In the genomic region with DNA sequence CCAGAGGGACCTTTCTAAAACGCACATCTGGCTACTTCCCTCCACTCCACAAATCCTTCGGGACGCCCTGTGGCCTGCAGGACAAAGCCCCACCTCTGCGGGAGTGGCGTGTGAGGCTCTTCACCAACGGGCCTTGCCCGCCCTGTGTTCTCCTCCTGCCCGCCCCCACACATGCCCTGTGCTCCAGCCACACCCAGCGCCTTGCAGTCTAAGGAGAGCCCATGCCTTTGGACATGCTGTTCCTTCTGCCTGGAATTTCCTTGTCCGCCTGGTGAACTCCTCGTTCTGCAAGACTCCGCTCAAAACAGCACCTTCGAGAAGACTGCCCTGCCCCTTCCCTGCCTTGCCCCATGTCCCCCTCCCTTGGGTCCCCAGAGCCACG, we compare ENCODE assay signal across 9 cellular contexts. TPM values are rescaled to one million over a fixed set of nuclear protein-coding genes. Genes with fewer than 3 reads are reported as not detected.
DNase-seq lines count a peak whose midpoint lies in the region; ATAC-seq, FAIRE-seq and TF ChIP-seq lines count a peak whose summit lies in the region.
"Had no signal": no experiment of that assay in that cellular context is flagged by ENCODE, and none has a peak within 500 bp of the region (broad histone marks: within the 10 kb centered on the region; RNA-seq: fewer than 3 reads in every experiment).

No MANE protein-coding gene starts in this region.

- no peak overlapping the region for H2AFZ ChIP-seq in mammary epithelial cell (ENCODE audit: low read depth, low read length)
- no peak overlapping the region for H2AFZ ChIP-seq in Karpas-422 (ENCODE audit: low read length)

- H3K27ac ChIP-seq in mammary epithelial cell (ENCODE audit: insufficient read depth, low read depth, low read length) (peak overlapping the region; percentile 15), Karpas-422 (ENCODE audit: low read length) (no peak overlapping the region)

- peaks cover 92% of the 10 kb centered on the region for H3K79me2 ChIP-seq in mammary epithelial cell (ENCODE audit: insufficient read depth, low read length)
- H3K79me2 ChIP-seq in Karpas-422 (ENCODE audit: low read length): peaks cover 6% of the 10 kb centered on the region; the same call in 1 of the 2 replicates

- peak overlapping the region; percentile 16 to 44 for H3K27ac Mint-ChIP-seq in natural killer cell treated with Interleukin-12 subunit alpha and Interleukin-12 subunit beta and Interleukin-15 and Interleukin-18, amount 100 ng/mL, for 72 hours
- H3K27ac Mint-ChIP-seq in activated T-helper 1 cell treated with anti-CD3 and anti-CD28 coated beads, Interleukin-12 subunit alpha, Interleukin-12 subunit beta, Interleukin-2, Interleukin-4 antibody, amounts not matched to agents 30 ng/mL and 10 ng/mL and 1 ng/mL, durations not matched to agents 14 hours and 24 hours and 36 hours: no peak overlapping the region
- H3K27ac Mint-ChIP-seq: activated CD4-positive, alpha-beta T cell treated with anti-CD3 and anti-CD28 coated beads, Interleukin-2, amount 10 ng/mL, durations not matched to agents 7 days and 5 days had no signal

- no peaks in the 10 kb centered on the region for H3K27me3 Mint-ChIP-seq in natural killer cell treated with Interleukin-12 subunit alpha and Interleukin-12 subunit beta and Interleukin-15 and Interleukin-18, amount 100 ng/mL, for 72 hours
- H3K27me3 Mint-ChIP-seq in activated T-helper 1 cell treated with anti-CD3 and anti-CD28 coated beads, Interleukin-12 subunit alpha, Interleukin-12 subunit beta, Interleukin-2, Interleukin-4 antibody, amounts not matched to agents 30 ng/mL and 10 ng/mL and 1 ng/mL, durations not matched to agents 14 hours and 24 hours and 36 hours (ENCODE audit: insufficient read depth): no peaks in the 10 kb centered on the region
- H3K27me3 Mint-ChIP-seq: activated CD4-positive, alpha-beta T cell treated with anti-CD3 and anti-CD28 coated beads, Interleukin-2, amount 10 ng/mL, durations not matched to agents 7 days and 5 days had no signal

- in situ Hi-C loops in mammary epithelial cell (cut with MboI; ENCODE audit: low sequenced_read_pairs in 2 of 2): loop anchor here in 1 of 2 donors (10.0 kb wide), 1 partner anchor 65 kb away; the partner anchor contains the start of gene ZG16B

- H3K4me3 Mint-ChIP-seq in natural killer cell treated with Interleukin-12 subunit alpha and Interleukin-12 subunit beta and Interleukin-15 and Interleukin-18, amount 100 ng/mL, for 72 hours: no peak overlapping the region
- no peak overlapping the region for H3K4me3 Mint-ChIP-seq in activated T-helper 1 cell treated with anti-CD3 and anti-CD28 coated beads, Interleukin-12 subunit alpha, Interleukin-12 subunit beta, Interleukin-2, Interleukin-4 antibody, amounts not matched to agents 30 ng/mL and 10 ng/mL and 1 ng/mL, durations not matched to agents 14 hours and 24 hours and 36 hours
- H3K4me3 Mint-ChIP-seq: activated CD4-positive, alpha-beta T cell treated with anti-CD3 and anti-CD28 coated beads, Interleukin-2, amount 10 ng/mL, durations not matched to agents 7 days and 5 days had no signal

- DNase-seq in mammary epithelial cell: peak; percentile 74
- no peak for DNase-seq in natural killer cell treated with Interleukin-12 subunit alpha and Interleukin-12 subunit beta and Interleukin-15 and Interleukin-18, amount 100 ng/mL, for 72 hours (ENCODE audit: low spot score)
- no peak for DNase-seq in Ammon's horn (ENCODE audit: low spot score)
- no peak for DNase-seq in Karpas-422
- DNase-seq in activated T-helper 1 cell treated with anti-CD3 and anti-CD28 coated beads, Interleukin-12 subunit alpha, Interleukin-12 subunit beta, Interleukin-2, Interleukin-4 antibody, amounts not matched to agents 30 ng/mL and 10 ng/mL and 1 ng/mL, durations not matched to agents 14 hours and 24 hours and 36 hours (ENCODE audit: low spot score): no peak
- DNase-seq: activated CD4-positive, alpha-beta T cell treated with anti-CD3 and anti-CD28 coated beads, Interleukin-2, amount 10 ng/mL, durations not matched to agents 7 days and 5 days; effector memory CD4-positive, alpha-beta T cell had no signal

- H4K20me1 ChIP-seq in mammary epithelial cell (ENCODE audit: insufficient read depth, low read length): no peaks in the 10 kb centered on the region
- peaks cover 44% of the 10 kb centered on the region for H4K20me1 ChIP-seq in Karpas-422 (ENCODE audit: insufficient read depth, low read depth, low read length)

- no peaks in the 10 kb centered on the region for H3K9me3 Mint-ChIP-seq in natural killer cell treated with Interleukin-12 subunit alpha and Interleukin-12 subunit beta and Interleukin-15 and Interleukin-18, amount 100 ng/mL, for 72 hours
- no peaks in the 10 kb centered on the region for H3K9me3 Mint-ChIP-seq in activated T-helper 1 cell treated with anti-CD3 and anti-CD28 coated beads, Interleukin-12 subunit alpha, Interleukin-12 subunit beta, Interleukin-2, Interleukin-4 antibody, amounts not matched to agents 30 ng/mL and 10 ng/mL and 1 ng/mL, durations not matched to agents 14 hours and 24 hours and 36 hours
- H3K9me3 Mint-ChIP-seq: activated CD4-positive, alpha-beta T cell treated with anti-CD3 and anti-CD28 coated beads, Interleukin-2, amount 10 ng/mL, durations not matched to agents 7 days and 5 days had no signal

- dilution Hi-C loops in mammary epithelial cell (cut with HindIII; ENCODE audit: low sequenced_read_pairs): loop anchor here (5.0 kb wide), 2 partner anchors 113 to 143 kb away; partner anchors contain the start of genes FLYWCH1 and FLYWCH2

- BruUV-seq in mammary epithelial cell (replicated peaks; lab: Mats Ljungman, UMichigan): no TSS peak

- H3K9ac ChIP-seq in mammary epithelial cell (ENCODE audit: insufficient read depth, low read length) (no peak overlapping the region), Karpas-422 (ENCODE audit: low read length) (no peak overlapping the region)

- H3K4me1 Mint-ChIP-seq in natural killer cell treated with Interleukin-12 subunit alpha and Interleukin-12 subunit beta and Interleukin-15 and Interleukin-18, amount 100 ng/mL, for 72 hours (ENCODE audit: low read depth in 2 of 2): peaks cover 26 to 45% of the 10 kb centered on the region in 2 donors
- H3K4me1 Mint-ChIP-seq in activated T-helper 1 cell treated with anti-CD3 and anti-CD28 coated beads, Interleukin-12 subunit alpha, Interleukin-12 subunit beta, Interleukin-2, Interleukin-4 antibody, amounts not matched to agents 30 ng/mL and 10 ng/mL and 1 ng/mL, durations not matched to agents 14 hours and 24 hours and 36 hours (ENCODE audit: low read depth): peaks cover 5% of the 10 kb centered on the region

- CTCF ChIA-PET in mammary epithelial cell (lab: Charles Lee; ENCODE audit: low non-redundant PET): no interaction called here

- 29% methylated on average over 11 of the region's 14 CpGs for WGBS in mammary epithelial cell (ENCODE audit: low coverage, missing lambda C conversion rate)

- peaks cover 20% of the 10 kb centered on the region for H3K36me3 Mint-ChIP-seq in natural killer cell treated with Interleukin-12 subunit alpha and Interleukin-12 subunit beta and Interleukin-15 and Interleukin-18, amount 100 ng/mL, for 72 hours
- peaks cover 67% of the 10 kb centered on the region for H3K36me3 Mint-ChIP-seq in activated T-helper 1 cell treated with anti-CD3 and anti-CD28 coated beads, Interleukin-12 subunit alpha, Interleukin-12 subunit beta, Interleukin-2, Interleukin-4 antibody, amounts not matched to agents 30 ng/mL and 10 ng/mL and 1 ng/mL, durations not matched to agents 14 hours and 24 hours and 36 hours (ENCODE audit: low read depth)

- intact Hi-C loops in mammary epithelial cell (cut with micrococcal nuclease): no loop called here
- intact Hi-C loops in activated T-helper 1 cell treated with anti-CD3 and anti-CD28 coated beads, Interleukin-12 subunit alpha, Interleukin-12 subunit beta, Interleukin-2, Interleukin-4 antibody, amounts not matched to agents 30 ng/mL and 10 ng/mL and 1 ng/mL, durations not matched to agents 14 hours and 24 hours and 36 hours (cut with micrococcal nuclease): no loop called here

- H3K9me3 ChIP-seq in mammary epithelial cell (replicated peaks; ENCODE audit: insufficient read depth, low read length) (no peaks in the 10 kb centered on the region), Karpas-422 (ENCODE audit: low read length) (no peaks in the 10 kb centered on the region)

- H3K4me2 ChIP-seq in mammary epithelial cell (ENCODE audit: insufficient read depth, low read depth, low read length) (peak overlapping the region; percentile 48), Karpas-422 (ENCODE audit: low read depth, low read length, poor library complexity, severe bottlenecking) (no peak overlapping the region)

- H3K27me3 ChIP-seq in mammary epithelial cell (ENCODE audit: insufficient read depth, low read length): no peaks in the 10 kb centered on the region
- H3K27me3 ChIP-seq in Karpas-422 (ENCODE audit: low read length): no peaks in the 10 kb centered on the region

- TF ChIP-seq CTCF in mammary epithelial cell (conservative IDR thresholded peaks at IDR 0.05 in 1 of 2, IDR thresholded peaks at IDR 0.05 in 1 of 2; ENCODE audit: extremely low read depth in 1 of 2, insufficient read depth in 1 of 2, low read depth in 1 of 2, low read length in 2 of 2): no peak

- peak; percentile 68 for FAIRE-seq in G401.6 (lab: Jason Lieb, UNC)

- H3K9me2 ChIP-seq in Karpas-422 (replicated peaks; ENCODE audit: insufficient read depth, low read length): no peaks in the 10 kb centered on the region

- ATAC-seq in natural killer cell treated with Interleukin-12 subunit alpha and Interleukin-12 subunit beta and Interleukin-15 and Interleukin-18, amount 100 ng/mL, for 72 hours: no peak

- peaks cover 42% of the 10 kb centered on the region for H3K36me3 ChIP-seq in mammary epithelial cell (ENCODE audit: insufficient read depth, low read length)
- H3K36me3 ChIP-seq in Karpas-422 (ENCODE audit: insufficient read depth, low read length): peaks cover 48% of the 10 kb centered on the region; the same call in 1 of the 2 replicates

- H3K4me3 ChIP-seq in mammary epithelial cell (replicated peaks in 1 of 3; ENCODE audit: insufficient read depth in 1 of 3, low read depth in 2 of 3, low read length in 3 of 3): no peak overlapping the region
- H3K4me3 ChIP-seq in Karpas-422 (ENCODE audit: low read length): no peak overlapping the region

- H3K4me1 ChIP-seq in mammary epithelial cell (ENCODE audit: insufficient read depth, low read length) (peaks cover 45% of the 10 kb centered on the region), Karpas-422 (ENCODE audit: low read length) (peaks cover 4% of the 10 kb centered on the region; the same call in 1 of the 2 replicates)

RNA-seq across cellular contexts. Expression of gene ELOB, which starts 7.4 kb away (rescaled TPM):
- 100 to 1,000 TPM; 225 to 294 TPM for total RNA-seq in mammary epithelial cell
- polyA plus RNA-seq in mammary epithelial cell: 278 TPM
- 194 TPM for polyA minus RNA-seq in mammary epithelial cell
- 100 to 1,000 TPM; 196 to 201 TPM for total RNA-seq in natural killer cell treated with Interleukin-12 subunit alpha and Interleukin-12 subunit beta and Interleukin-15 and Interleukin-18, amount 100 ng/mL, for 72 hours
- 336 and 358 TPM in 2 replicates for total RNA-seq in Karpas-422 (2014; rRNA removed; shearing (Covaris generic); ENCODE audit: low replicate concordance)
- 256 and 277 TPM in 2 replicates for total RNA-seq in activated T-helper 1 cell treated with anti-CD3 and anti-CD28 coated beads, Interleukin-12 subunit alpha, Interleukin-12 subunit beta, Interleukin-2, Interleukin-4 antibody, amounts not matched to agents 30 ng/mL and 10 ng/mL and 1 ng/mL, durations not matched to agents 14 hours and 24 hours and 36 hours

RNA-seq across cellular contexts. Expression of gene SRRM2, which starts 17.2 kb away (rescaled TPM):
- 100 to 1,000 TPM in 1 of 2 donors, 10 to 100 TPM in 1; 76.5 to 493 TPM for total RNA-seq in mammary epithelial cell
- polyA plus RNA-seq in mammary epithelial cell: 123 TPM
- 576 TPM for polyA minus RNA-seq in mammary epithelial cell
- total RNA-seq in natural killer cell treated with Interleukin-12 subunit alpha and Interleukin-12 subunit beta and Interleukin-15 and Interleukin-18, amount 100 ng/mL, for 72 hours: 1,000 to 10,000 TPM in 1 of 2 donors, 100 to 1,000 TPM in 1; 569 to 1,109 TPM
- 127 and 133 TPM in 2 replicates for total RNA-seq in Karpas-422 (2014; rRNA removed; shearing (Covaris generic); ENCODE audit: low replicate concordance)
- total RNA-seq in activated T-helper 1 cell treated with anti-CD3 and anti-CD28 coated beads, Interleukin-12 subunit alpha, Interleukin-12 subunit beta, Interleukin-2, Interleukin-4 antibody, amounts not matched to agents 30 ng/mL and 10 ng/mL and 1 ng/mL, durations not matched to agents 14 hours and 24 hours and 36 hours: 631 and 639 TPM in 2 replicates

RNA-seq across cellular contexts. Expression of gene PRSS33, which starts 17.7 kb away (rescaled TPM):
- not detected for total RNA-seq in mammary epithelial cell
- not detected for polyA plus RNA-seq in mammary epithelial cell
- not detected for polyA minus RNA-seq in mammary epithelial cell
- not detected for total RNA-seq in natural killer cell treated with Interleukin-12 subunit alpha and Interleukin-12 subunit beta and Interleukin-15 and Interleukin-18, amount 100 ng/mL, for 72 hours
- not detected in 2 replicates for total RNA-seq in Karpas-422 (2014; rRNA removed; shearing (Covaris generic); ENCODE audit: low replicate concordance)
- 0.10 TPM in 1 of 2 replicates, not detected in the other for total RNA-seq in activated T-helper 1 cell treated with anti-CD3 and anti-CD28 coated beads, Interleukin-12 subunit alpha, Interleukin-12 subunit beta, Interleukin-2, Interleukin-4 antibody, amounts not matched to agents 30 ng/mL and 10 ng/mL and 1 ng/mL, durations not matched to agents 14 hours and 24 hours and 36 hours
- total RNA-seq: activated CD4-positive, alpha-beta T cell treated with anti-CD3 and anti-CD28 coated beads, Interleukin-2, amount 10 ng/mL, durations not matched to agents 7 days and 5 days had no signal

RNA-seq across cellular contexts. Expression of gene PRSS41, which starts 28.6 kb away (rescaled TPM):
- not detected for total RNA-seq in mammary epithelial cell
- not detected for polyA plus RNA-seq in mammary epithelial cell
- not detected for polyA minus RNA-seq in mammary epithelial cell
- total RNA-seq in natural killer cell treated with Interleukin-12 subunit alpha and Interleukin-12 subunit beta and Interleukin-15 and Interleukin-18, amount 100 ng/mL, for 72 hours: not detected
- total RNA-seq in Karpas-422 (2014; rRNA removed; shearing (Covaris generic); ENCODE audit: low replicate concordance): not detected in 2 replicates
- total RNA-seq in activated T-helper 1 cell treated with anti-CD3 and anti-CD28 coated beads, Interleukin-12 subunit alpha, Interleukin-12 subunit beta, Interleukin-2, Interleukin-4 antibody, amounts not matched to agents 30 ng/mL and 10 ng/mL and 1 ng/mL, durations not matched to agents 14 hours and 24 hours and 36 hours: not detected in 2 replicates
- total RNA-seq: activated CD4-positive, alpha-beta T cell treated with anti-CD3 and anti-CD28 coated beads, Interleukin-2, amount 10 ng/mL, durations not matched to agents 7 days and 5 days; G401 had no signal

RNA-seq across cellular contexts. Expression of gene PRSS21, which starts 47.4 kb away (rescaled TPM):
- total RNA-seq in mammary epithelial cell: 10 to 100 TPM in 1 of 2 donors, under 1 TPM in 1; 0.75 to 24.3 TPM
- polyA plus RNA-seq in mammary epithelial cell: 3.6 TPM
- 7.3 TPM for polyA minus RNA-seq in mammary epithelial cell
- 10 to 100 TPM in 1 of 2 donors, under 1 TPM in 1; 0.53 to 21.5 TPM for total RNA-seq in natural killer cell treated with Interleukin-12 subunit alpha and Interleukin-12 subunit beta and Interleukin-15 and Interleukin-18, amount 100 ng/mL, for 72 hours
- not detected in 2 replicates for total RNA-seq in Karpas-422 (2014; rRNA removed; shearing (Covaris generic); ENCODE audit: low replicate concordance)
- 9.2 and 10.1 TPM in 2 replicates for total RNA-seq in activated T-helper 1 cell treated with anti-CD3 and anti-CD28 coated beads, Interleukin-12 subunit alpha, Interleukin-12 subunit beta, Interleukin-2, Interleukin-4 antibody, amounts not matched to agents 30 ng/mL and 10 ng/mL and 1 ng/mL, durations not matched to agents 14 hours and 24 hours and 36 hours
- total RNA-seq: G401 had no signal
